Comparison of ENCODE assay signal across 3 cellular contexts in the genomic region with DNA sequence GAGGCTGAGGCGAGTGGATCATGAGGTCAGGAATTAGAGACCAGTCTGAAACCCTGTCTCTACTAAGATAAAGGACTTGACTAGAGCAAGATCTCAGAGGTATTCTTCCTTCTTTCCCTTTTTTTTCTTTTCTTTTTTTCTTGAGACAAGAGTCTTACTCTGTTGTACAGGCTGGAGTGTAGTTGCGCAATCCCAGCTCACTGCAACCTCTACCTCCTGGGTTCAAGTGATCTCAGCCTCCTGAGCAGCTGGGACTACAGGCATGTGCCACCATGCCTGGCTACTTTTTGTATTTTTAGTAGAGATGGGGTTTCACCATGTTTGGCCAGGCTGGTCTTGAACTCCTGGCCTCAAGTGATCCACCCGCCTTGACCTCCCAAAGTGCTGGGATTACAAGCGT. TPM values are rescaled to one million over a fixed set of nuclear protein-coding genes. Genes with fewer than 3 reads are reported as not detected.
"Had no signal": no experiment of that assay in that cellular context is flagged by ENCODE, and none has a peak within 500 bp of the region (broad histone marks: within the 10 kb centered on the region; RNA-seq: fewer than 3 reads in every experiment).

No MANE protein-coding gene starts in this region.

RNA-seq across cellular contexts. Expression of gene A2ML1, which starts 37.0 kb away (rescaled TPM):
- total RNA-seq: GM23248, HFFc6 had no signal
- polyA plus RNA-seq: GM23248, IgD-negative memory B cell had no signal
